Comparison of ENCODE assay signal across 8 cellular contexts in genomic region chr17:6755731-6756184, GRCh38. TPM values are rescaled to one million over a fixed set of nuclear protein-coding genes. Genes with fewer than 3 reads are reported as not detected.
DNase-seq lines count a peak whose midpoint lies in the region; ATAC-seq and TF ChIP-seq lines count a peak whose summit lies in the region.

TSS of gene XAF1 (plus strand) at chr17:6756046. CDS start at chr17:6756079, 33 bp downstream.

- no peaks in the 10 kb centered on the region for H3K9me3 Mint-ChIP-seq in CD8-positive, alpha-beta memory T cell

- no peak within 1 kb of the TSS for H3K9ac ChIP-seq in parathyroid adenoma

- H3K36me3 Mint-ChIP-seq in CD8-positive, alpha-beta memory T cell = peaks cover 14 to 38% (median 25%) of the 10 kb centered on the region in 3 donors

- H3K27ac ChIP-seq in CD8-positive, alpha-beta memory T cell (ENCODE audit: low read depth, low read length) = peak within 1 kb of the TSS; percentile 60
- H3K27ac ChIP-seq in parathyroid adenoma = peak within 1 kb of the TSS; percentile 73

- H3K4me1 ChIP-seq in CD8-positive, alpha-beta memory T cell (ENCODE audit: insufficient read depth, low read length) = peaks cover 42% of the 10 kb centered on the region
- H3K4me1 ChIP-seq in parathyroid adenoma = no peaks in the 10 kb centered on the region

- CTCF ChIA-PET in CD8-positive, alpha-beta memory T cell (lab: Charles Lee) = no interaction called here

- no peaks in the 10 kb centered on the region for H3K9me3 ChIP-seq in CD8-positive, alpha-beta memory T cell (ENCODE audit: low read length)
- H3K9me3 ChIP-seq in parathyroid adenoma (ENCODE audit: control insufficient read depth, low read length) = no peaks in the 10 kb centered on the region

- peak within 1 kb of the TSS; percentile 68 to 99 (median 95) for H3K27ac Mint-ChIP-seq in CD8-positive, alpha-beta memory T cell

- peak; percentile 24 to 71 (median 51) for DNase-seq in CD8-positive, alpha-beta memory T cell
- peak; percentile 41 for DNase-seq in LHCN-M2 (ENCODE audit: low read depth)
- DNase-seq in activated T-cell treated with anti-CD3 and anti-CD28 coated beads for 1 hour (ENCODE audit: low read depth) = peak; percentile 54
- DNase-seq in fibroblast of peridontal ligament (ENCODE audit: extremely low read depth) = peak; percentile 77
- no peak for DNase-seq in NCI-H69 (lab: John Stamatoyannopoulos, UW)

- H3K27me3 Mint-ChIP-seq in CD8-positive, alpha-beta memory T cell = peaks cover 0 to 1% of the 10 kb centered on the region in 2 donors

- H3K4me3 Mint-ChIP-seq in CD8-positive, alpha-beta memory T cell = peak within 1 kb of the TSS; percentile 95 to 100 (median 98)

- H3K4me1 Mint-ChIP-seq in CD8-positive, alpha-beta memory T cell = peaks cover 52 to 64% (median 60%) of the 10 kb centered on the region in 3 donors

- no peak within 1 kb of the TSS for H2AFZ ChIP-seq in parathyroid adenoma

- no peaks in the 10 kb centered on the region for H3K79me2 ChIP-seq in parathyroid adenoma

- H3K27me3 ChIP-seq in CD8-positive, alpha-beta memory T cell (ENCODE audit: insufficient read depth, low read length, poor library complexity, severe bottlenecking) = no peaks in the 10 kb centered on the region
- no peaks in the 10 kb centered on the region for H3K27me3 ChIP-seq in parathyroid adenoma (ENCODE audit: control insufficient read depth, insufficient read depth, low read length)

- H3K36me3 ChIP-seq in CD8-positive, alpha-beta memory T cell (ENCODE audit: insufficient read depth, low read length) = peaks cover 19% of the 10 kb centered on the region
- no peaks in the 10 kb centered on the region for H3K36me3 ChIP-seq in parathyroid adenoma (ENCODE audit: control insufficient read depth, insufficient read depth, low read length)

- TF ChIP-seq CTCF in parathyroid adenoma (IDR thresholded peaks at IDR 0.05) = no peak

- peak within 1 kb of the TSS; percentile 14 for H3K4me2 ChIP-seq in parathyroid adenoma (ENCODE audit: low read length)

- POLR2A ChIA-PET in CD8-positive, alpha-beta memory T cell (lab: Charles Lee) = interaction anchor here (0.6 kb wide), 1 partner anchor 107 kb away, joined by 3 read pairs; no protein-coding TSS in a partner anchor

- H3K4me3 ChIP-seq in CD8-positive, alpha-beta memory T cell (ENCODE audit: low read length) = peak within 1 kb of the TSS; percentile 90
- peak within 1 kb of the TSS; percentile 42 for H3K4me3 ChIP-seq in parathyroid adenoma (ENCODE audit: low read depth, low read length)

- ATAC-seq in GM19467 (IDR thresholded peaks at IDR 0.05; ENCODE audit: unreplicated experiment) = no peak
- no peak for ATAC-seq in GM21423 (IDR thresholded peaks at IDR 0.05; ENCODE audit: unreplicated experiment)

RNA-seq across cellular contexts. Expression of gene XAF1, which starts in this region (rescaled TPM):
- 1 to 10 TPM; 5.8 TPM for total RNA-seq in CD8-positive, alpha-beta memory T cell
- 45.8 TPM for polyA plus RNA-seq in CD8-positive, alpha-beta memory T cell
- 3.0 and 6.7 TPM in 2 replicates for total RNA-seq in LHCN-M2 (2014; rRNA removed)
- 1.9 TPM for polyA plus RNA-seq in LHCN-M2 (2012)
